ENCODE assay signal across 11 cellular contexts in the genomic region with DNA sequence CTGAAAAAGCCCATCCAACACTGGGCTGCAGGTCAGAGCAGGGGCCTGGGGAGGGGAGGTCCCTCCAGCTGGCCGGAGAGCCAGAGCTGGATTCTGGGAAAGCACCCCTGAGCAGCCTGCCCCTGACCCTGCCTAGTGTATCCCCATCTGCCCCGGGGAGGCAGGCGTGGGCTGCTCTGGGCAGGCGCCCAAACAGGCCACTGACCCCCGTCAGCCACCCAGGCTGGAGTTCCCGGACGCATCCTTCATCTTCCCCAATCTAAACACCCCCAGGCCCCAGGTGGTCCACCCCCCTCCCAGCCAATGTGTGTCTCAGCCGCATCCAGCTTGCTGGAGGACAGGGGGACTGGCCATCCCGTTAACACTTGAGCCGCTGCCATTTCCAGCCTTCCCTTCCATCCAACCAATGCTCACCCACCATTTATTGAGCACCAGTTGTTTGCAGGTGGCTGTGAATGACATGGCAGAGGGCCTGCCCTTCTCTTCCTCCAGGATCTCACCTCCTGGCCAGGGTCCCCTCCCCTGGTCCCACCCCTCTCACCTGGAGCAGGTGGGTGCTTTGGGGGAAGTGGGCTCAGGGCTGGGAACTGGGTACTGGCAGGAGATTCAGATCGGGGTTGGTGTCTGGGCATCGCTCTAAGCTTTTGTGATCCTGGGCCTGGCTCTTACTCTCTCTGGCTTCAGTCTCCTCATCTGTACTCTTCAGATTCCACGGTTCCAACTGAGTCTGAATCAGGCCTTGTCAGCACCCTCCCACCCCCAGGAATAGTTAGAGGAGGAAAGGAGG. TPM values are rescaled to one million over a fixed set of nuclear protein-coding genes. Genes with fewer than 3 reads are reported as not detected.
DNase-seq lines count a peak whose midpoint lies in the region; ATAC-seq and TF ChIP-seq lines count a peak whose summit lies in the region.
"Had no signal": no experiment of that assay in that cellular context is flagged by ENCODE, and none has a peak within 500 bp of the region (broad histone marks: within the 10 kb centered on the region; RNA-seq: fewer than 3 reads in every experiment).

No MANE protein-coding gene starts in this region.

- no peak for TF ChIP-seq CTCF in activated CD8-positive, alpha-beta T cell treated with anti-CD3 and anti-CD28 coated beads for 36 hours (IDR thresholded peaks at IDR 0.05)

- no peaks in the 10 kb centered on the region for H3K9me3 Mint-ChIP-seq in activated naive CD4-positive, alpha-beta T cell treated with anti-CD3 and anti-CD28 coated beads, Interleukin-2, amount 50 U/mL, for 24 hours
- no peaks in the 10 kb centered on the region for H3K9me3 Mint-ChIP-seq in activated CD8-positive, alpha-beta T cell treated with anti-CD3 and anti-CD28 coated beads for 36 hours
- H3K9me3 Mint-ChIP-seq in immature natural killer cell, result no peaks in the 10 kb centered on the region

- no peaks in the 10 kb centered on the region for H3K27me3 Mint-ChIP-seq in activated naive CD4-positive, alpha-beta T cell treated with anti-CD3 and anti-CD28 coated beads, Interleukin-2, amount 50 U/mL, for 24 hours
- peaks cover 1% of the 10 kb centered on the region for H3K27me3 Mint-ChIP-seq in activated CD8-positive, alpha-beta T cell treated with anti-CD3 and anti-CD28 coated beads for 36 hours
- H3K27me3 Mint-ChIP-seq in immature natural killer cell (ENCODE audit: low read depth in 3 of 3), result peaks cover 0 to 6% (median 5%) of the 10 kb centered on the region in 3 donors

- H3K27ac ChIP-seq in subcutaneous abdominal adipose tissue (ENCODE audit: low read depth, low read length), result peak overlapping the region; percentile 63

- peaks cover 0 to 47% (median 46%) of the 10 kb centered on the region in 5 donors for H3K4me1 ChIP-seq in subcutaneous abdominal adipose tissue (ENCODE audit: control insufficient read depth in 5 of 5, insufficient read depth in 5 of 5, low read length in 5 of 5)

- H3K27me3 ChIP-seq in subcutaneous abdominal adipose tissue (ENCODE audit: control insufficient read depth in 5 of 5, insufficient read depth in 4 of 5, low read length in 5 of 5), result peaks cover 0 to 21% (median 0%) of the 10 kb centered on the region in 5 donors

- peak overlapping the region in 3 of 5 donors; percentile 65 to 73 (median 72) for H3K9ac ChIP-seq in subcutaneous abdominal adipose tissue (ENCODE audit: low read length in 5 of 5)

- peaks cover 45% of the 10 kb centered on the region for H3K4me1 Mint-ChIP-seq in activated naive CD4-positive, alpha-beta T cell treated with anti-CD3 and anti-CD28 coated beads, Interleukin-2, amount 50 U/mL, for 24 hours
- H3K4me1 Mint-ChIP-seq in activated CD8-positive, alpha-beta T cell treated with anti-CD3 and anti-CD28 coated beads for 36 hours (ENCODE audit: low read depth), result peaks cover 6% of the 10 kb centered on the region
- H3K4me1 Mint-ChIP-seq in immature natural killer cell, result peaks cover 4 to 17% of the 10 kb centered on the region in 2 donors

- peak overlapping the region in 4 of 5 donors; percentile 55 to 78 (median 66) for H3K4me3 ChIP-seq in subcutaneous abdominal adipose tissue (ENCODE audit: low read depth in 1 of 5, low read length in 5 of 5)

- intact Hi-C loops in activated CD8-positive, alpha-beta T cell treated with anti-CD3 and anti-CD28 coated beads for 36 hours (cut with micrococcal nuclease), result no loop called here

- no peaks in the 10 kb centered on the region for H3K36me3 ChIP-seq in subcutaneous abdominal adipose tissue (ENCODE audit: control insufficient read depth in 5 of 5, insufficient read depth in 5 of 5, low read length in 5 of 5)
- H3K36me3 ChIP-seq: upper lobe of left lung had no signal

- H3K9me3 ChIP-seq in subcutaneous abdominal adipose tissue (ENCODE audit: control insufficient read depth in 5 of 5, low read length in 5 of 5), result no peaks in the 10 kb centered on the region
- H3K9me3 ChIP-seq: upper lobe of left lung had no signal

- peak overlapping the region; percentile 81 for H3K4me3 Mint-ChIP-seq in activated naive CD4-positive, alpha-beta T cell treated with anti-CD3 and anti-CD28 coated beads, Interleukin-2, amount 50 U/mL, for 24 hours
- peak overlapping the region; percentile 64 for H3K4me3 Mint-ChIP-seq in activated CD8-positive, alpha-beta T cell treated with anti-CD3 and anti-CD28 coated beads for 36 hours
- H3K4me3 Mint-ChIP-seq in immature natural killer cell, result peak overlapping the region; percentile 45 to 78 (median 68)

- ATAC-seq in activated CD8-positive, alpha-beta T cell treated with anti-CD3 and anti-CD28 coated beads for 36 hours, result no peak

- POLR2A ChIA-PET in activated CD8-positive, alpha-beta T cell treated with anti-CD3 and anti-CD28 coated beads for 36 hours (lab: Charles Lee), result no interaction called here

- peak overlapping the region; percentile 78 for H3K27ac Mint-ChIP-seq in activated naive CD4-positive, alpha-beta T cell treated with anti-CD3 and anti-CD28 coated beads, Interleukin-2, amount 50 U/mL, for 24 hours
- H3K27ac Mint-ChIP-seq in activated CD8-positive, alpha-beta T cell treated with anti-CD3 and anti-CD28 coated beads for 36 hours, result no peak overlapping the region
- H3K27ac Mint-ChIP-seq in immature natural killer cell, result peak overlapping the region in 1 of 6 donors; percentile 42

- no peaks in the 10 kb centered on the region for H3K36me3 Mint-ChIP-seq in activated naive CD4-positive, alpha-beta T cell treated with anti-CD3 and anti-CD28 coated beads, Interleukin-2, amount 50 U/mL, for 24 hours
- H3K36me3 Mint-ChIP-seq in activated CD8-positive, alpha-beta T cell treated with anti-CD3 and anti-CD28 coated beads for 36 hours (ENCODE audit: low read depth), result no peaks in the 10 kb centered on the region
- no peaks in the 10 kb centered on the region for H3K36me3 Mint-ChIP-seq in immature natural killer cell

- no peak for DNase-seq in activated naive CD4-positive, alpha-beta T cell treated with anti-CD3 and anti-CD28 coated beads, Interleukin-2, amount 50 U/mL, for 16 hours
- DNase-seq in activated CD8-positive, alpha-beta T cell treated with anti-CD3 and anti-CD28 coated beads for 36 hours, result no peak
- no peak for DNase-seq in immature natural killer cell
- DNase-seq in hepatic stellate cell (ENCODE audit: low spot score), result no peak
- no peak for DNase-seq in NCI-H345 treated with DMSO at 0.1 percent for 48 hours (lab: John Stamatoyannopoulos, UW; ENCODE audit: unreplicated experiment)
- DNase-seq in stimulated activated CD4-positive, alpha-beta T cell treated with anti-CD3 and anti-CD28 coated beads, Interleukin-4, amount 100 ng/mL, for 1 hour, result no peak
- DNase-seq: NCI-H187 treated with DMSO at 0.1 percent for 48 hours, OCI-M1 had no signal

- CTCF ChIA-PET in activated CD8-positive, alpha-beta T cell treated with anti-CD3 and anti-CD28 coated beads for 36 hours (lab: Charles Lee), result interaction anchor here (9.5 kb wide), 1 partner anchor 44 kb away, joined by 91 read pairs; no protein-coding TSS in a partner anchor

RNA-seq across cellular contexts. Expression of a gene that starts 0.7 kb away (rescaled TPM):
- 1 to 10 TPM; 2.9 to 3.4 TPM for total RNA-seq in activated CD8-positive, alpha-beta T cell treated with anti-CD3 and anti-CD28 coated beads for 36 hours
- polyA plus RNA-seq in immature natural killer cell, result 1 to 10 TPM in 2 of 3 donors, not detected in 1; 1.1 to 2.1 TPM
